8 cellular contexts compared by ENCODE assay signal in the genomic region with DNA sequence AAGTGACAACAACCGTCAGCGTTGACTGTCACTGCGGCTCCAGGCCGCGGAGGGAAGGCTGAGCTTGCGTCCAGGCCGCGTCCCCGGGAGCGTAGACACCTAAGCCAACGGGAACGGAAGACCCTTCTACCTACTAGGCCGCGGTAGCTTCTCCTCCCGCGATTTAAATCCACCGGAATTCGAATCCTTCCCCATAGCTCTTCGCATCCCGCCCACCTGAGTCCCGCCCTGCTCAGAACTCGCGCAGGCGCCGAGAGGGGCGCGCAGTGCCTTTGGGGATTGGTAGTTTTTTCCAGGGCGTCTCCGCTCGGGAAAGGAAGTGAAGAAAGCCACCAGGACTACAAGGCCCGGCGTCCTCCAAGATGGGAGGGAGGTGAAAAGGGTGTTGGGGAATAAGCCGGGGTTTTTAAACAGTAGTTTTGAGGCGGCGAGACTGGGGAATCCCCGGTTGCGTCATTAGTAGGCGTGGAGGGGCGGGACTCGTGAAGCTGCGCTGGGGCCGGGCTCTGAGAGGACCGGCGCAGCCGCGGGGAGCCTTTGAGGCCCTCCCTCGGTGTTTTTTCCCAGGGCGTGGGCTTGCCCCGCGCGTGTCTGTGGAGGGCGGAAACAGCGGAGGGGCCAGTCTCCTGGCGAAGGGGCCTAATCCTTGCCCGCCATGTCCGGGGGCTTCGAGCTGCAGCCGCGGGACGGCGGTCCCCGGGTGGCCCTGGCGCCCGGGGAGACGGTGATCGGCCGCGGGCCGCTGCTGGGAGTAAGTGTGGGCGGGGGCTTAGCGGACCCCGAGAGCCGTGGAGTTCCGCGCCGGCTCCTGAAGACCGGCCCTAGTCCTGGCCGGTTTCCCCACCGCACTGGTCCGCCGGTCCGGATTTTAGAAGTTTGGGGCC. TPM values are rescaled to one million over a fixed set of nuclear protein-coding genes. Genes with fewer than 3 reads are reported as not detected.
DNase-seq lines count a peak whose midpoint lies in the region; ATAC-seq, FAIRE-seq and TF ChIP-seq lines count a peak whose summit lies in the region.

A gene with protein sequence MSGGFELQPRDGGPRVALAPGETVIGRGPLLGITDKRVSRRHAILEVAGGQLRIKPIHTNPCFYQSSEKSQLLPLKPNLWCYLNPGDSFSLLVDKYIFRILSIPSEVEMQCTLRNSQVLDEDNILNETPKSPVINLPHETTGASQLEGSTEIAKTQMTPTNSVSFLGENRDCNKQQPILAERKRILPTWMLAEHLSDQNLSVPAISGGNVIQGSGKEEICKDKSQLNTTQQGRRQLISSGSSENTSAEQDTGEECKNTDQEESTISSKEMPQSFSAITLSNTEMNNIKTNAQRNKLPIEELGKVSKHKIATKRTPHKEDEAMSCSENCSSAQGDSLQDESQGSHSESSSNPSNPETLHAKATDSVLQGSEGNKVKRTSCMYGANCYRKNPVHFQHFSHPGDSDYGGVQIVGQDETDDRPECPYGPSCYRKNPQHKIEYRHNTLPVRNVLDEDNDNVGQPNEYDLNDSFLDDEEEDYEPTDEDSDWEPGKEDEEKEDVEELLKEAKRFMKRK (plus strand): TSS at position 509 of the 884 bp plus-strand sequence. CDS start 147 bp downstream, at position 656.
A gene with protein sequence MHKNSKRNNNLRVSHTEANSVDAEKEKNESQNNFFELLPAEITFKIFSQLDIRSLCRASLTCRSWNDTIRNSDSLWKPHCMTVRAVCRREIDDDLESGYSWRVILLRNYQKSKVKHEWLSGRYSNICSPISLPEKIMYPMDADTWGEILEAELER (minus strand): TSS at position 218 of the 884 bp plus-strand sequence. CDS start 2,149 bp downstream, outside the sequence.

- POLR2A ChIA-PET in Caco-2 (lab: Charles Lee) = no interaction called here

- H3K36me3 ChIP-seq in Caco-2 (ENCODE audit: control insufficient read depth, insufficient read depth, low read length) = no peaks in the 10 kb centered on the region

- H3K4me3 Mint-ChIP-seq in Caco-2 (ENCODE audit: unreplicated experiment) = peak within 1 kb of the TSS; percentile 95
- peak within 1 kb of the TSS; percentile 100 for H3K4me3 Mint-ChIP-seq in activated CD8-positive, alpha-beta memory T cell treated with anti-CD3 and anti-CD28 coated beads, Interleukin-2, amount 10 ng/mL, durations not matched to agents 7 days and 5 days
- peak within 1 kb of the TSS; percentile 94 to 99 for H3K4me3 Mint-ChIP-seq in effector memory CD8-positive, alpha-beta T cell

- H3K27me3 ChIP-seq in Caco-2 (replicated peaks; ENCODE audit: control insufficient read depth, insufficient read depth, low read length) = no peaks in the 10 kb centered on the region

- intact Hi-C loops in Caco-2 (cut with micrococcal nuclease; ENCODE audit: unreplicated experiment) = loop anchor here (1.0 to 5.0 kb wide), 2 partner anchors 248 to 440 kb away; no protein-coding TSS in a partner anchor

- H3K9me3 ChIP-seq in Caco-2 = no peaks in the 10 kb centered on the region

- H3K4me1 ChIP-seq in Caco-2 = peaks cover 36% of the 10 kb centered on the region

- peaks cover 27% of the 10 kb centered on the region for H3K4me1 Mint-ChIP-seq in Caco-2 (ENCODE audit: low read depth, unreplicated experiment)
- H3K4me1 Mint-ChIP-seq in activated CD8-positive, alpha-beta memory T cell treated with anti-CD3 and anti-CD28 coated beads, Interleukin-2, amount 10 ng/mL, durations not matched to agents 7 days and 5 days = peaks cover 39% of the 10 kb centered on the region
- peaks cover 24 to 29% of the 10 kb centered on the region in 2 donors for H3K4me1 Mint-ChIP-seq in effector memory CD8-positive, alpha-beta T cell (ENCODE audit: low read depth in 2 of 2)

- peak within 1 kb of the TSS; percentile 95 for H3K4me3 ChIP-seq in Caco-2 (ENCODE audit: low read depth, low read length)

- DNase-seq in Caco-2 (peak; percentile 98 to 99), HTR-8/SVneo (ENCODE audit: insufficient read length, low spot score) (peak; percentile 96), NOMO-1 treated with DMSO at 0.1 percent for 48 hours (lab: John Stamatoyannopoulos, UW; ENCODE audit: unreplicated experiment) (peak; percentile 100), medulla oblongata (ENCODE audit: extremely low spot score) (peak; percentile 100)
- peak; percentile 99 for DNase-seq in activated CD8-positive, alpha-beta memory T cell treated with anti-CD3 and anti-CD28 coated beads, Interleukin-2, amount 10 ng/mL, durations not matched to agents 7 days and 5 days
- peak; percentile 98 to 99 (median 99) for DNase-seq in effector memory CD8-positive, alpha-beta T cell
- peak; percentile 93 to 96 (median 96) for DNase-seq in stimulated activated CD4-positive, alpha-beta T cell treated with anti-CD3 and anti-CD28 coated beads, TNF-alpha, amount 100 ng/mL, for 48 hours (ENCODE audit: low read depth in 3 of 3)

- peak; percentile 70 for FAIRE-seq in HTR-8/SVneo (lab: Jason Lieb, UNC)

- peak; percentile 94 for ATAC-seq in GM21381 (IDR thresholded peaks at IDR 0.05; ENCODE audit: unreplicated experiment)
- ATAC-seq in activated CD8-positive, alpha-beta memory T cell treated with anti-CD3 and anti-CD28 coated beads, Interleukin-2, amount 10 ng/mL, durations not matched to agents 7 days and 5 days = peak; percentile 90
- peak; percentile 85 for ATAC-seq in effector memory CD8-positive, alpha-beta T cell (replicated peaks)

- H3K27me3 Mint-ChIP-seq in Caco-2 (ENCODE audit: insufficient read depth, unreplicated experiment) = no peaks in the 10 kb centered on the region
- no peaks in the 10 kb centered on the region for H3K27me3 Mint-ChIP-seq in activated CD8-positive, alpha-beta memory T cell treated with anti-CD3 and anti-CD28 coated beads, Interleukin-2, amount 10 ng/mL, durations not matched to agents 7 days and 5 days
- H3K27me3 Mint-ChIP-seq in effector memory CD8-positive, alpha-beta T cell = no peaks in the 10 kb centered on the region

- CTCF ChIA-PET in Caco-2 (lab: Charles Lee) = interaction anchor here (1.1 to 3.8 kb wide), 8 partner anchors 20 to 458 kb away, joined by 3 to 18 read pairs (median 6); no protein-coding TSS in a partner anchor
- CTCF ChIA-PET in activated CD8-positive, alpha-beta memory T cell treated with anti-CD3 and anti-CD28 coated beads, Interleukin-2, amount 10 ng/mL, durations not matched to agents 7 days and 5 days (lab: Charles Lee) = interaction anchor here (0.8 to 7.1 kb wide), 14 partner anchors 16 to 919 kb away, joined by 3 to 69 read pairs (median 4); no protein-coding TSS in a partner anchor

- TF ChIP-seq CTCF in Caco-2 (IDR thresholded peaks at IDR 0.05; ENCODE audit: insufficient read depth in 1 of 2, low read depth in 1 of 2, low read length in 1 of 2, severe bottlenecking in 1 of 2, unreplicated experiment in 1 of 2) = no peak

- H3K36me3 Mint-ChIP-seq in Caco-2 (ENCODE audit: insufficient read depth, unreplicated experiment) = peaks cover 8% of the 10 kb centered on the region
- peaks cover 8% of the 10 kb centered on the region for H3K36me3 Mint-ChIP-seq in activated CD8-positive, alpha-beta memory T cell treated with anti-CD3 and anti-CD28 coated beads, Interleukin-2, amount 10 ng/mL, durations not matched to agents 7 days and 5 days
- H3K36me3 Mint-ChIP-seq in effector memory CD8-positive, alpha-beta T cell (ENCODE audit: insufficient read depth) = peaks cover 13% of the 10 kb centered on the region

- BruUV-seq in Caco-2 (replicated peaks; lab: Mats Ljungman, UMichigan) = no TSS peak

- peak within 1 kb of the TSS; percentile 95 for H3K27ac Mint-ChIP-seq in Caco-2 (ENCODE audit: unreplicated experiment)
- peak within 1 kb of the TSS; percentile 93 for H3K27ac Mint-ChIP-seq in activated CD8-positive, alpha-beta memory T cell treated with anti-CD3 and anti-CD28 coated beads, Interleukin-2, amount 10 ng/mL, durations not matched to agents 7 days and 5 days
- peak within 1 kb of the TSS; percentile 98 for H3K27ac Mint-ChIP-seq in effector memory CD8-positive, alpha-beta T cell

- H3K9me3 Mint-ChIP-seq in Caco-2 (ENCODE audit: unreplicated experiment) = no peaks in the 10 kb centered on the region
- H3K9me3 Mint-ChIP-seq in activated CD8-positive, alpha-beta memory T cell treated with anti-CD3 and anti-CD28 coated beads, Interleukin-2, amount 10 ng/mL, durations not matched to agents 7 days and 5 days (ENCODE audit: low read depth) = no peaks in the 10 kb centered on the region
- H3K9me3 Mint-ChIP-seq in effector memory CD8-positive, alpha-beta T cell = no peaks in the 10 kb centered on the region

RNA-seq across cellular contexts. Expression of the first gene that starts in this region (rescaled TPM):
- 3.9 and 4.0 TPM in 2 replicates for total RNA-seq in Caco-2 (2022)
- 1 to 10 TPM; 3.0 to 3.3 TPM for total RNA-seq in activated CD8-positive, alpha-beta memory T cell treated with anti-CD3 and anti-CD28 coated beads, Interleukin-2, amount 10 ng/mL, durations not matched to agents 7 days and 5 days

RNA-seq across cellular contexts. Expression of the second gene that starts in this region (rescaled TPM):
- 1.1 and 1.2 TPM in 2 replicates for total RNA-seq in Caco-2 (2022)
- total RNA-seq in activated CD8-positive, alpha-beta memory T cell treated with anti-CD3 and anti-CD28 coated beads, Interleukin-2, amount 10 ng/mL, durations not matched to agents 7 days and 5 days = 1 to 10 TPM; 3.3 to 3.4 TPM

Comparison
In these comparisons a context has a peak if more than half of its experiments do, and no peak if none do; other contexts are left out.
1. Peak in every context shown above with its lines: DNase-seq, ATAC-seq and H3K4me3 ChIP-seq.